ENCODE assay signal across 15 cellular contexts in the genomic region with DNA sequence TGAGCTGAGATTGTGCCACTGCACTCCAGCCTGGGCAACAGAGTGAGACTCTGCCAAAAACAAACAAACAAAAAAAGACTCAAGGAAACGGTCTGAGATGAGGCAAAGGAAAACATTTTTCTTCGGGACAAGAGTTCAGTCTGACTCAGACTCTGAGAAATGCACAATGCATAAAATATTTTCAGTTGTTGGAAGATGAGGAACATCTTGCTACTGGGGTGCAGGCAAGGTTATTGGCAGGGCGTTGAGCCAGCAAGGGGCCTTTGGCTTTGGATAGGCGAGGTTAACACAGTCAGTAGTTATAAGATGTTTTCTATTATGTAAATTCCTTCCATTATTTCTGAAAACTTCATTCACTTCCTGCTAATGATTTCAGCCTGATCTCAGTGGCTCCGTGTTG.
"Had no signal": no experiment of that assay in that cellular context is flagged by ENCODE, and none has a peak within 500 bp of the region (broad histone marks: within the 10 kb centered on the region; RNA-seq: fewer than 3 reads in every experiment).

No MANE protein-coding gene starts in this region.

- H2AFZ ChIP-seq: hepatocyte had no signal

- H3K4me2 ChIP-seq: hepatocyte had no signal

- H3K27me3 ChIP-seq: ascending aorta, hepatocyte, pancreas, testis, upper lobe of right lung had no signal

- H3K27ac ChIP-seq: ascending aorta, hepatocyte, pancreas, testis, upper lobe of right lung, VCaP had no signal

- ATAC-seq: pancreas; stimulated activated naive CD8-positive, alpha-beta T cell treated with anti-CD3 and anti-CD28 coated beads, Interleukin-15, Interleukin-2, amounts not matched to agents 100 U/mL and 50 U/mL, for 24 hours; upper lobe of right lung had no signal

- H3K36me3 ChIP-seq: ascending aorta, pancreas, upper lobe of right lung had no signal

- H3K79me2 ChIP-seq: hepatocyte had no signal

- DNase-seq: activated CD4-positive, alpha-beta memory T cell treated with anti-CD3 and anti-CD28 coated beads, Interleukin-2, amount 10 ng/mL, durations not matched to agents 7 days and 5 days; activated naive CD4-positive, alpha-beta T cell; cerebellar nuclear complex; dermis blood vessel endothelial cell; endodermal cell; pancreas; stimulated activated CD4-positive, alpha-beta T cell treated with anti-CD3 and anti-CD28 coated beads, Interleukin-4, amount 100 ng/mL, for 1 hour; stimulated activated CD8-positive, alpha-beta memory T cell treated with anti-CD3 and anti-CD28 coated beads, Interleukin-4, amount 100 ng/mL, for 48 hours; stimulated activated naive CD8-positive, alpha-beta T cell treated with anti-CD3 and anti-CD28 coated beads, Interleukin-15, Interleukin-2, amounts not matched to agents 100 U/mL and 50 U/mL, for 24 hours; T-helper 9 cell; testis; upper lobe of right lung had no signal

- H3K4me3 ChIP-seq: ascending aorta, hepatocyte, pancreas, testis, upper lobe of right lung had no signal

- H3K9me3 ChIP-seq: ascending aorta, pancreas, testis, upper lobe of right lung had no signal

- H3K4me1 ChIP-seq: ascending aorta, pancreas, testis, upper lobe of right lung had no signal
